Comparison of ENCODE assay signal across 11 cellular contexts in the genomic region with DNA sequence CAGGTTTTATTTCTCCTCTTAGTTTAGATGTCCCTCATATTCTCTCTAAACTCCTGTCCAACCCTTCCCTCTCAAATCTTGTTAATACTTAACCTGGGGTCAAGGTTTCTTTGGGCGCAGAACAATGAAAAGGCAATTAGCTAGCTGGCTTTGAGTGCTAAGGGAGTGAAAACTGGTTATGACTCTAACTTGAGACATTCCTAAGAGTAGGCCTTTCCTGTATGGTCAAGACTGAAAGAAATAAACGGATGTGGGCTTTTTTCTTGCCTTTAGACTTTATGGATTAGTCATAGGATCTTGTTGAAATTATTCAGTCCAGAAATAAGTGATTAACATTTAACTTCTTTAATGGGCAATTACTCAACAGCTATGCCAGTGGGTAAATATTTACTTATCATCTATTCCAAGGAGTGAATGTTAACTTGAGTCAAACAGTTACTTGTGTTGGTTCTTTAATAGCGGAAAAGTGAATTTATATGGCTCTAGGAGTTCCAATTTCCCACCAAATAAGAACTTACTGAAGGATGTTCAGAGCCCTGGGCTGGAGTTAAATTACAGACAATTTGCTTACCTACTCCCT.
DNase-seq lines count a peak whose midpoint lies in the region; ATAC-seq and TF ChIP-seq lines count a peak whose summit lies in the region.
"Had no signal": no experiment of that assay in that cellular context is flagged by ENCODE, and none has a peak within 500 bp of the region (broad histone marks: within the 10 kb centered on the region; RNA-seq: fewer than 3 reads in every experiment).

No MANE protein-coding gene starts in this region.

- H2BK120ac ChIP-seq in H9 (ENCODE audit: low read depth, low read length, poor library complexity, severe bottlenecking), result no peak overlapping the region

- H3K36me3 Mint-ChIP-seq in H9 (ENCODE audit: insufficient read depth in 1 of 3, low read depth in 3 of 3), result peaks cover 0 to 2% (median 0%) of the 10 kb centered on the region in 3 experiments; a peak in 1 of 7 replicates

- DNase-seq in choroid plexus epithelial cell (ENCODE audit: low read depth), result peak; percentile 44
- DNase-seq in renal cortical epithelial cell (ENCODE audit: low read depth), result peak; percentile 99
- DNase-seq in H9, result no peak
- no peak for DNase-seq in NCI-H1694 (lab: John Stamatoyannopoulos, UW)
- DNase-seq in 8988T, result no peak
- no peak for DNase-seq in amygdala (lab: John Stamatoyannopoulos, UW)
- DNase-seq: activated CD4-positive, alpha-beta T cell treated with anti-CD3 and anti-CD28 coated beads for 4 hours; central memory CD4-positive, alpha-beta T cell had no signal

- H3K4ac ChIP-seq in H9 (ENCODE audit: low read depth, low read length), result no peak overlapping the region

- no peaks in the 10 kb centered on the region for H3K9me3 Mint-ChIP-seq in H9
- H3K9me3 Mint-ChIP-seq: GM23338 had no signal

- no peak overlapping the region for H2BK5ac ChIP-seq in H9 (ENCODE audit: insufficient read length, low read length)

- no peak overlapping the region for H3K14ac ChIP-seq in H9 (ENCODE audit: insufficient read depth, low read length)

- no peaks in the 10 kb centered on the region for H3K79me2 ChIP-seq in H9 (ENCODE audit: insufficient read depth, low read length)

- H3K27me3 Mint-ChIP-seq in H9 (ENCODE audit: low read depth), result peaks cover 8% of the 10 kb centered on the region

- no peaks in the 10 kb centered on the region for H3K23me2 ChIP-seq in H9 (ENCODE audit: insufficient read length, low read depth, low read length, poor library complexity, severe bottlenecking)

- no peak overlapping the region for H3K4me3 Mint-ChIP-seq in H9
- H3K4me3 Mint-ChIP-seq: GM23338 had no signal

- H2AK5ac ChIP-seq in H9 (ENCODE audit: insufficient read length, low read length), result no peak overlapping the region

- peak; percentile 72 for ATAC-seq in GM18909 (IDR thresholded peaks at IDR 0.05; ENCODE audit: poor library complexity, unreplicated experiment)
- peak; percentile 75 for ATAC-seq in HG03354 (IDR thresholded peaks at IDR 0.05; ENCODE audit: poor library complexity, severe bottlenecking, unreplicated experiment)
- ATAC-seq: GM23338 had no signal

- no peak overlapping the region for H3K4me2 ChIP-seq in H9 (ENCODE audit: insufficient read depth, insufficient read length, low read length)
- H3K4me2 ChIP-seq: GM23338 had no signal

- no peak overlapping the region for H3K27ac Mint-ChIP-seq in H9
- H3K27ac Mint-ChIP-seq: GM23338 had no signal

- H2BK12ac ChIP-seq in H9 (ENCODE audit: insufficient read length, low read depth, low read length), result no peak overlapping the region

- H3K4me1 Mint-ChIP-seq in H9, result peaks cover 25 to 26% of the 10 kb centered on the region in 2 experiments

- no peaks in the 10 kb centered on the region for H4K20me1 ChIP-seq in H9 (ENCODE audit: control insufficient read depth, insufficient read depth, insufficient read length)

- H3K9ac ChIP-seq in H9 (ENCODE audit: extremely low read depth, insufficient read length, low read length), result no peak overlapping the region

- H2BK20ac ChIP-seq in H9 (ENCODE audit: low read depth, low read length, poor library complexity, severe bottlenecking), result no peak overlapping the region

- H3K27ac ChIP-seq in H9 (ENCODE audit: insufficient read length, low read depth, low read length), result no peak overlapping the region

- H3K4me1 ChIP-seq in H9 (ENCODE audit: insufficient read depth, low read length), result no peaks in the 10 kb centered on the region; the same call in 1 of the 2 replicates

- H3K9me3 ChIP-seq in H9 (ENCODE audit: control insufficient read depth, low read depth, low read length), result no peaks in the 10 kb centered on the region

- H3K23ac ChIP-seq in H9 (ENCODE audit: insufficient read length, low read depth, low read length), result no peak overlapping the region

- no peak overlapping the region for H2BK15ac ChIP-seq in H9 (ENCODE audit: low read depth, low read length)

- H3T11ph ChIP-seq in H9 (ENCODE audit: low read length), result no peak overlapping the region

- H4K8ac ChIP-seq in H9 (replicated peaks; ENCODE audit: insufficient read length, low read depth, low read length), result no peak overlapping the region

- no peaks in the 10 kb centered on the region; the same call in none of the 2 replicates for H3K27me3 ChIP-seq in H9 (ENCODE audit: insufficient read depth, low read length)

- no peak overlapping the region for H4K5ac ChIP-seq in H9 (ENCODE audit: insufficient read length, low read depth, low read length)

- no CpG with 5 or more reads among the region's 3 CpGs for WGBS in H9 (ENCODE audit: extremely low coverage, insufficient read length, low lambda C conversion rate)

- H2AFZ ChIP-seq in H9 (ENCODE audit: low read length), result no peak overlapping the region
- H2AFZ ChIP-seq: GM23338 had no signal

- H3K18ac ChIP-seq in H9 (ENCODE audit: insufficient read length, low read depth, low read length), result no peak overlapping the region

- TF ChIP-seq CTCF in choroid plexus epithelial cell (conservative IDR thresholded peaks at IDR 0.05; ENCODE audit: low read depth, low read length) (no peak), H9 (conservative IDR thresholded peaks at IDR 0.05) (no peak)

- H4K91ac ChIP-seq in H9 (ENCODE audit: insufficient read length, low read depth, low read length), result no peak overlapping the region

- H3K79me1 ChIP-seq in H9 (ENCODE audit: insufficient read depth, low read depth, low read length, poor library complexity, severe bottlenecking), result no peaks in the 10 kb centered on the region

- H3K4me3 ChIP-seq in choroid plexus epithelial cell (ENCODE audit: low read depth, low read length), result no peak overlapping the region
- H3K4me3 ChIP-seq: GM23338 had no signal

- H3K56ac ChIP-seq in H9 (ENCODE audit: insufficient read length, low read depth, low read length), result no peak overlapping the region

Comparison
In these comparisons a context has a peak if more than half of its experiments do, and no peak if none do; other contexts are left out.
1. DNase-seq: peak in choroid plexus epithelial cell (single experiment) and renal cortical epithelial cell (single experiment); none in H9 (single experiment), NCI-H1694 (single experiment), 8988T (single experiment) and amygdala (0 of 56).